In genomic region chr6:39471954-39472659, GRCh38 we compare ENCODE assay signal across 15 cellular contexts.
DNase-seq lines count a peak whose midpoint lies in the region; ATAC-seq and TF ChIP-seq lines count a peak whose summit lies in the region.
"Had no signal": no experiment of that assay in that cellular context is flagged by ENCODE, and none has a peak within 500 bp of the region (broad histone marks: within the 10 kb centered on the region; RNA-seq: fewer than 3 reads in every experiment).

No MANE protein-coding gene starts in this region.

- TF ChIP-seq POLR2A in body of pancreas (IDR thresholded peaks at IDR 0.05): no peak

- peaks cover 2% of the 10 kb centered on the region for H3K9me3 Mint-ChIP-seq in activated naive CD8-positive, alpha-beta T cell treated with anti-CD3 and anti-CD28 coated beads, Interleukin-2, amount 10 ng/mL, durations not matched to agents 7 days and 5 days
- H3K9me3 Mint-ChIP-seq in activated naive CD8-positive, alpha-beta T cell treated with anti-CD3 and anti-CD28 coated beads for 36 hours: peaks cover 3% of the 10 kb centered on the region
- peaks cover 3% of the 10 kb centered on the region for H3K9me3 Mint-ChIP-seq in natural killer cell treated with Interleukin-12 subunit alpha and Interleukin-12 subunit beta and Interleukin-15 and Interleukin-18, amount 100 ng/mL, for 72 hours

- H3K4me1 ChIP-seq in body of pancreas (peaks cover 5% of the 10 kb centered on the region), PC-3 (ENCODE audit: insufficient read depth, low read length) (no peaks in the 10 kb centered on the region)

- WGBS in body of pancreas, 2 donors: 75 to 83% methylated on average over 5 of the region's 5 CpGs

- no peaks in the 10 kb centered on the region for H4K20me1 ChIP-seq in PC-3 (ENCODE audit: low read length)

- no TSS peak for BruUV-seq in PC-3 (replicated peaks; lab: Mats Ljungman, UMichigan)

- no peaks in the 10 kb centered on the region for H3F3A ChIP-seq in PC-3 (ENCODE audit: low read length, unreplicated experiment)

- H3K4me2 ChIP-seq in PC-3 (ENCODE audit: low read length): no peak overlapping the region

- peaks cover 5% of the 10 kb centered on the region for H3K27me3 Mint-ChIP-seq in activated naive CD8-positive, alpha-beta T cell treated with anti-CD3 and anti-CD28 coated beads, Interleukin-2, amount 10 ng/mL, durations not matched to agents 7 days and 5 days
- no peaks in the 10 kb centered on the region for H3K27me3 Mint-ChIP-seq in activated naive CD8-positive, alpha-beta T cell treated with anti-CD3 and anti-CD28 coated beads for 36 hours
- H3K27me3 Mint-ChIP-seq in natural killer cell treated with Interleukin-12 subunit alpha and Interleukin-12 subunit beta and Interleukin-15 and Interleukin-18, amount 100 ng/mL, for 72 hours: peaks cover 5 to 7% of the 10 kb centered on the region in 2 donors

- H3K9ac ChIP-seq in PC-3 (ENCODE audit: low read length): no peak overlapping the region

- H3K4me3 Mint-ChIP-seq in activated naive CD8-positive, alpha-beta T cell treated with anti-CD3 and anti-CD28 coated beads, Interleukin-2, amount 10 ng/mL, durations not matched to agents 7 days and 5 days: peak overlapping the region; percentile 39
- no peak overlapping the region for H3K4me3 Mint-ChIP-seq in activated naive CD8-positive, alpha-beta T cell treated with anti-CD3 and anti-CD28 coated beads for 36 hours
- peak overlapping the region; percentile 6 for H3K4me3 Mint-ChIP-seq in natural killer cell treated with Interleukin-12 subunit alpha and Interleukin-12 subunit beta and Interleukin-15 and Interleukin-18, amount 100 ng/mL, for 72 hours
- H3K4me3 Mint-ChIP-seq: activated CD8-positive, alpha-beta memory T cell treated with anti-CD3 and anti-CD28 coated beads, Interleukin-2, amount 10 ng/mL, durations not matched to agents 7 days and 5 days had no signal

- TF ChIP-seq CTCF in body of pancreas (IDR thresholded peaks at IDR 0.05) (no peak), PC-3 (conservative IDR thresholded peaks at IDR 0.05; ENCODE audit: low read depth, low read length) (no peak)

- no peak overlapping the region for H2AFZ ChIP-seq in PC-3 (ENCODE audit: low read length)

- H3K9me2 ChIP-seq in PC-3 (replicated peaks; ENCODE audit: low read length): no peaks in the 10 kb centered on the region

- no peaks in the 10 kb centered on the region for H3K36me3 ChIP-seq in body of pancreas (replicated peaks in 1 of 2; ENCODE audit: insufficient read depth in 1 of 2, low read depth in 2 of 2)
- H3K36me3 ChIP-seq in PC-3 (ENCODE audit: low read depth, low read length): no peaks in the 10 kb centered on the region

- ATAC-seq in activated naive CD8-positive, alpha-beta T cell treated with anti-CD3 and anti-CD28 coated beads, Interleukin-2, amount 10 ng/mL, durations not matched to agents 7 days and 5 days (ENCODE audit: low read depth): no peak
- ATAC-seq in HG02623 (IDR thresholded peaks at IDR 0.05; ENCODE audit: unreplicated experiment) (peak; percentile 61), body of pancreas (no peak), esophagus mucosa (no peak), PC-3 (no peak)
- ATAC-seq in natural killer cell treated with Interleukin-12 subunit alpha and Interleukin-12 subunit beta and Interleukin-15 and Interleukin-18, amount 100 ng/mL, for 72 hours: peak in 1 of 2 donors; percentile 74
- ATAC-seq: activated CD8-positive, alpha-beta memory T cell treated with anti-CD3 and anti-CD28 coated beads, Interleukin-2, amount 10 ng/mL, durations not matched to agents 7 days and 5 days; SK-N-SH treated with all-trans-retinoic acid at 6 μM for 48 hours had no signal

- no peak overlapping the region for H3K27ac ChIP-seq in body of pancreas
- H3K27ac ChIP-seq in PC-3 (ENCODE audit: low read length): no peak overlapping the region

- H3K27me3 ChIP-seq in body of pancreas (no peaks in the 10 kb centered on the region), PC-3 (ENCODE audit: low read length) (peaks cover 7% of the 10 kb centered on the region)

- no peaks in the 10 kb centered on the region for H3K79me2 ChIP-seq in PC-3 (ENCODE audit: low read length)

- POLR2A ChIA-PET in activated naive CD8-positive, alpha-beta T cell treated with anti-CD3 and anti-CD28 coated beads, Interleukin-2, amount 10 ng/mL, durations not matched to agents 7 days and 5 days (lab: Charles Lee): no interaction called here
- POLR2A ChIA-PET in PC-3 (lab: Charles Lee; ENCODE audit: unreplicated experiment): no interaction called here

- DNase-seq in activated naive CD8-positive, alpha-beta T cell treated with anti-CD3 and anti-CD28 coated beads, Interleukin-2, amount 10 ng/mL, durations not matched to agents 7 days and 5 days: no peak
- no peak for DNase-seq in activated naive CD8-positive, alpha-beta T cell treated with anti-CD3 and anti-CD28 coated beads for 36 hours
- DNase-seq in RPMI7951 (ENCODE audit: low read depth) (peak; percentile 21), body of pancreas (no peak), PC-3 (no peak)
- DNase-seq in natural killer cell treated with Interleukin-12 subunit alpha and Interleukin-12 subunit beta and Interleukin-15 and Interleukin-18, amount 100 ng/mL, for 72 hours (ENCODE audit: low spot score): no peak
- DNase-seq: ACHN; activated CD8-positive, alpha-beta memory T cell treated with anti-CD3 and anti-CD28 coated beads, Interleukin-2, amount 10 ng/mL, durations not matched to agents 7 days and 5 days; activated naive CD4-positive, alpha-beta T cell treated with anti-CD3 and anti-CD28 coated beads, Interleukin-2, amount 50 U/mL, for 16 hours; cerebellar nuclear complex; midbrain had no signal

- intact Hi-C loops in body of pancreas (cut with DNase I) (no loop called here), PC-3 (cut with micrococcal nuclease) (no loop called here)

- H3K4me3 ChIP-seq in body of pancreas (no peak overlapping the region), PC-3 (ENCODE audit: low read length) (no peak overlapping the region)

- peaks cover 8% of the 10 kb centered on the region for H3K4me1 Mint-ChIP-seq in activated naive CD8-positive, alpha-beta T cell treated with anti-CD3 and anti-CD28 coated beads, Interleukin-2, amount 10 ng/mL, durations not matched to agents 7 days and 5 days
- peaks cover 10% of the 10 kb centered on the region for H3K4me1 Mint-ChIP-seq in activated naive CD8-positive, alpha-beta T cell treated with anti-CD3 and anti-CD28 coated beads for 36 hours
- peaks cover 10 to 13% of the 10 kb centered on the region in 2 donors for H3K4me1 Mint-ChIP-seq in natural killer cell treated with Interleukin-12 subunit alpha and Interleukin-12 subunit beta and Interleukin-15 and Interleukin-18, amount 100 ng/mL, for 72 hours (ENCODE audit: low read depth in 2 of 2)

- no peaks in the 10 kb centered on the region for H3K9me3 ChIP-seq in body of pancreas
- no peaks in the 10 kb centered on the region for H3K9me3 ChIP-seq in PC-3 (ENCODE audit: low read length)

- CTCF ChIA-PET in PC-3 (lab: Charles Lee): no interaction called here

- no peaks in the 10 kb centered on the region for H3K36me3 Mint-ChIP-seq in activated naive CD8-positive, alpha-beta T cell treated with anti-CD3 and anti-CD28 coated beads, Interleukin-2, amount 10 ng/mL, durations not matched to agents 7 days and 5 days
- no peaks in the 10 kb centered on the region for H3K36me3 Mint-ChIP-seq in activated naive CD8-positive, alpha-beta T cell treated with anti-CD3 and anti-CD28 coated beads for 36 hours
- peaks cover 6% of the 10 kb centered on the region for H3K36me3 Mint-ChIP-seq in natural killer cell treated with Interleukin-12 subunit alpha and Interleukin-12 subunit beta and Interleukin-15 and Interleukin-18, amount 100 ng/mL, for 72 hours
- H3K36me3 Mint-ChIP-seq: activated CD8-positive, alpha-beta memory T cell treated with anti-CD3 and anti-CD28 coated beads, Interleukin-2, amount 10 ng/mL, durations not matched to agents 7 days and 5 days had no signal

- H3K27ac Mint-ChIP-seq in activated naive CD8-positive, alpha-beta T cell treated with anti-CD3 and anti-CD28 coated beads, Interleukin-2, amount 10 ng/mL, durations not matched to agents 7 days and 5 days: peak overlapping the region; percentile 53
- no peak overlapping the region for H3K27ac Mint-ChIP-seq in activated naive CD8-positive, alpha-beta T cell treated with anti-CD3 and anti-CD28 coated beads for 36 hours
- peak overlapping the region in 1 of 2 donors; percentile 0 for H3K27ac Mint-ChIP-seq in natural killer cell treated with Interleukin-12 subunit alpha and Interleukin-12 subunit beta and Interleukin-15 and Interleukin-18, amount 100 ng/mL, for 72 hours
- H3K27ac Mint-ChIP-seq: activated CD8-positive, alpha-beta memory T cell treated with anti-CD3 and anti-CD28 coated beads, Interleukin-2, amount 10 ng/mL, durations not matched to agents 7 days and 5 days; progenitor cell of endocrine pancreas had no signal
